In the genomic region with DNA sequence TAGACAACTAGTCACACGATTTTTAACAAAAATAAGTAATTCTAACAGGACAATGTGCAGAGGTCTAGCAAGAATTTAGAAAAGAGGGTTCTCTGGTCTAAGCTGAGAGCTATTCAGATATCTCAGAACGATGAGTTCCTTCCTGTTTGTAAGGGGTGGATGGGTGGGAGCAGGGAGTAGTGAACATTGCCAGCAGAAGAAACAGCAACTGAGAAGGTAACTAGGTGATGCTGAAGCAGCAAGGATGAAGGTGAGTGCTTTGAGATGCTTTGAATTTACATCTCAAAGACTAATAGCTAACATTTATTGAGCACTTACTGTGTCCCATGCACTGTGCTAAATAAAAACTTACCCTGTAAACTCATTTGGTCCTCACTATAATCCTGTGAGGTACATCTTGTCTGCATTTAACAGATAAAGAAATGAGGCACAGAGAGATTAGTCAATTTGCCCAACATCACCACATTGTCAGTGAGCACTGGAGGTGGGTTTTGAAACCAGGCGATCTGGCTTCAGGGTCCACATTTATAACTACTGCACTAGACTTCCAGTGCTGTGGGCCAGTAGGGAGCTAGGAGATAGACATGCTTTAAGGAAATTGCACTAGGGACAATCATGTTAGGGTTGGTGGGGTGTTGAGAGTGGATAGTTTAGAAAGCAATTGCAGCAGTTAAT, we compare ENCODE assay signal across 10 cellular contexts. TPM values are rescaled to one million over a fixed set of nuclear protein-coding genes. Genes with fewer than 3 reads are reported as not detected.
DNase-seq lines count a peak whose midpoint lies in the region; ATAC-seq, FAIRE-seq and TF ChIP-seq lines count a peak whose summit lies in the region.
"Had no signal": no experiment of that assay in that cellular context is flagged by ENCODE, and none has a peak within 500 bp of the region (broad histone marks: within the 10 kb centered on the region; RNA-seq: fewer than 3 reads in every experiment).

No MANE protein-coding gene starts in this region.

- no peaks in the 10 kb centered on the region for H3K9me3 Mint-ChIP-seq in CD14-positive monocyte
- no peaks in the 10 kb centered on the region for H3K9me3 Mint-ChIP-seq in immature natural killer cell

- H3K27me3 Mint-ChIP-seq in CD14-positive monocyte (ENCODE audit: low read depth in 3 of 3) (peaks cover 0 to 2% (median 0%) of the 10 kb centered on the region in 3 donors), T-helper 17 cell (no peaks in the 10 kb centered on the region), immature natural killer cell (ENCODE audit: low read depth in 3 of 3) (peaks cover 2 to 10% (median 4%) of the 10 kb centered on the region in 3 donors)

- H3K4me3 Mint-ChIP-seq in CD14-positive monocyte (no peak overlapping the region), T-helper 17 cell (no peak overlapping the region), immature natural killer cell (no peak overlapping the region)

- intact Hi-C loops in CD14-positive monocyte (cut with micrococcal nuclease), result loop anchor here (1.0 to 2.0 kb wide), 2 partner anchors 99 kb away; no protein-coding TSS in a partner anchor

- ATAC-seq in T-helper 17 cell (peak; percentile 30), HG03520 (IDR thresholded peaks at IDR 0.05; ENCODE audit: unreplicated experiment) (no peak)

- TF ChIP-seq CTCF in CD14-positive monocyte (IDR thresholded peaks at IDR 0.05), result no peak

- H3K36me3 Mint-ChIP-seq in CD14-positive monocyte, result peaks cover 29 to 43% of the 10 kb centered on the region in 2 donors
- H3K36me3 Mint-ChIP-seq in T-helper 17 cell (ENCODE audit: low read depth), result peaks cover 2% of the 10 kb centered on the region
- H3K36me3 Mint-ChIP-seq in immature natural killer cell, result peaks cover 12 to 16% (median 16%) of the 10 kb centered on the region in 3 donors

- H3K4me1 Mint-ChIP-seq in CD14-positive monocyte (peaks cover 24% of the 10 kb centered on the region), T-helper 17 cell (peaks cover 31% of the 10 kb centered on the region), immature natural killer cell (peaks cover 16 to 30% of the 10 kb centered on the region in 2 donors)

- H3K27ac Mint-ChIP-seq in CD14-positive monocyte (peak overlapping the region in 6 of 7 donors; percentile 7 to 69 (median 49)), T-helper 17 cell (peak overlapping the region; percentile 54), immature natural killer cell (peak overlapping the region; percentile 19 to 80 (median 66))

- DNase-seq in CD14-positive monocyte (ENCODE audit: low spot score) (no peak), GM19239 (ENCODE audit: insufficient read length, low spot score) (no peak), T-helper 17 cell (no peak), immature natural killer cell (no peak), NOMO-1 treated with DMSO at 0.1 percent for 48 hours (lab: John Stamatoyannopoulos, UW; ENCODE audit: unreplicated experiment) (no peak), NCI-H82 treated with DMSO at 0.1 percent for 48 hours (lab: John Stamatoyannopoulos, UW; ENCODE audit: unreplicated experiment) (no peak), NCI-H1105 (lab: John Stamatoyannopoulos, UW) (no peak)

- H3K9me3 ChIP-seq in T-helper 17 cell (ENCODE audit: control insufficient read depth, low read length, poor library complexity, severe bottlenecking), result no peaks in the 10 kb centered on the region

- FAIRE-seq in GM19239 (lab: Jason Lieb, UNC), result peak; percentile 51

RNA-seq across cellular contexts. Expression of a gene that starts 15.7 kb away (rescaled TPM):
- 10 to 100 TPM in 1 of 2 donors, 1 to 10 TPM in 1; 9.6 to 21.7 TPM for polyA plus RNA-seq in CD14-positive monocyte
- total RNA-seq in T-helper 17 cell, result 100 to 1,000 TPM; 409 to 459 TPM
- polyA plus RNA-seq in immature natural killer cell, result 100 to 1,000 TPM in 1 of 3 donors, 10 to 100 TPM in 2; 29.8 to 119 (median 31.5) TPM

RNA-seq across cellular contexts. Expression of a gene that starts 25.3 kb away (rescaled TPM):
- polyA plus RNA-seq in CD14-positive monocyte, result 1 to 10 TPM; 2.8 to 9.1 TPM
- 1 to 10 TPM; 2.6 to 5.1 TPM for total RNA-seq in T-helper 17 cell
- polyA plus RNA-seq in immature natural killer cell, result 1 to 10 TPM in 2 of 3 donors, under 1 TPM in 1; 0.37 to 5.2 (median 2.8) TPM
- total RNA-seq: fibroblast of lung had no signal
- polyA plus RNA-seq: fibroblast of lung, smooth muscle cell had no signal

RNA-seq across cellular contexts. Expression of a gene that starts 31.2 kb away (rescaled TPM):
- 100 to 1,000 TPM; 434 to 526 TPM for polyA plus RNA-seq in CD14-positive monocyte
- 10 to 100 TPM; 20.9 to 23.4 TPM for total RNA-seq in T-helper 17 cell
- 10 to 100 TPM; 39.2 to 78.7 (median 69.7) TPM for polyA plus RNA-seq in immature natural killer cell

RNA-seq across cellular contexts. Expression of a gene that starts 43.3 kb away (rescaled TPM):
- polyA plus RNA-seq in CD14-positive monocyte (100 to 1,000 TPM; 726 to 924 TPM), immature natural killer cell (100 to 1,000 TPM in 1 of 3 donors, 10 to 100 TPM in 2; 38.3 to 104 (median 89.1) TPM)
- 10 to 100 TPM; 11.1 to 23.3 TPM for total RNA-seq in T-helper 17 cell
- total RNA-seq: smooth muscle cell had no signal
- polyA plus RNA-seq: smooth muscle cell had no signal

Comparison
In these comparisons a context has a peak if more than half of its experiments do, and no peak if none do; other contexts are left out.
1. RNA of a gene that starts 31.2 kb away (polyA plus RNA-seq): 434 to 526 TPM in CD14-positive monocyte; 39.2 to 78.7 TPM in immature natural killer cell; every median in the first group is over 4 times any median in the second.
2. Peak in every context shown above with its lines, with median percentiles within 50 percentile points of each other: H3K27ac Mint-ChIP-seq.